In genomic region chr19:4531562-4532165, GRCh38 we compare ENCODE assay signal across 1 cellular context.
TF ChIP-seq lines count a peak whose summit lies in the region.

No MANE protein-coding gene starts in this region.

TF ChIP-seq in SK-N-SH treated with all-trans-retinoic acid at 6 μM for 48 hours, 23 proteins besides CTCF, POLR2A, EP300 and RAD21 (continued from another document):
- TF ChIP-seq CSRNP3 (CRISPR knock-in tag; IDR thresholded peaks at IDR 0.05), result no peak
- TF ChIP-seq BACH2 (CRISPR knock-in tag; IDR thresholded peaks at IDR 0.05; ENCODE audit: borderline replicate concordance), result no peak
- no peak for TF ChIP-seq TCF4 (CRISPR knock-in tag; IDR thresholded peaks at IDR 0.05; ENCODE audit: borderline replicate concordance)
- TF ChIP-seq ZFP3 (CRISPR knock-in tag; IDR thresholded peaks at IDR 0.05), result no peak
- no peak for TF ChIP-seq TSHZ2 (CRISPR knock-in tag; IDR thresholded peaks at IDR 0.05)
- TF ChIP-seq CREB5 (CRISPR knock-in tag; IDR thresholded peaks at IDR 0.05; ENCODE audit: low read depth), result no peak
- no peak for TF ChIP-seq RARB (CRISPR knock-in tag; IDR thresholded peaks at IDR 0.05)
